In genomic region chr3:35654471-35654870, GRCh38 we compare ENCODE assay signal across 15 cellular contexts. TPM values are rescaled to one million over a fixed set of nuclear protein-coding genes. Genes with fewer than 3 reads are reported as not detected.
"Had no signal": no experiment of that assay in that cellular context is flagged by ENCODE, and none has a peak within 500 bp of the region (broad histone marks: within the 10 kb centered on the region; RNA-seq: fewer than 3 reads in every experiment).

No MANE protein-coding gene starts in this region.

- H3K9me3 ChIP-seq: breast epithelium, esophagus squamous epithelium, lower lobe of right lung had no signal

- H3K36me3 ChIP-seq: breast epithelium, esophagus squamous epithelium, lower lobe of right lung had no signal

- H3K27me3 ChIP-seq: breast epithelium, esophagus squamous epithelium had no signal

- H3K4me3 ChIP-seq: breast epithelium, esophagus squamous epithelium, lower lobe of right lung, smooth muscle cell had no signal

- DNase-seq: activated CD4-positive, alpha-beta memory T cell treated with anti-CD3 and anti-CD28 coated beads for 36 hours; activated gamma-delta T cell treated with Interleukin-2 at 50 U/mL for 16 hours; activated naive CD8-positive, alpha-beta T cell treated with anti-CD3 and anti-CD28 coated beads for 36 hours; activated T-cell treated with anti-CD3 and anti-CD28 coated beads, Interleukin-2, amount 50 U/mL, for 72 hours; esophagus squamous epithelium; foreskin fibroblast; left cardiac atrium; lower lobe of right lung; midbrain; right cardiac atrium; substantia nigra had no signal

- H3K4me1 ChIP-seq: breast epithelium, esophagus squamous epithelium, lower lobe of right lung had no signal

- ATAC-seq: activated CD4-positive, CD25-positive, alpha-beta regulatory T cell treated with anti-CD3 and anti-CD28 coated beads, Interleukin-2, amount 50 U/mL, for 24 hours; activated T-cell treated with anti-CD3 and anti-CD28 coated beads, Interleukin-2, amount 50 U/mL, for 72 hours; left cardiac atrium; lower lobe of right lung; right cardiac atrium; stimulated activated memory B cell treated with anti-CD40 and anti-IgM and Interleukin-4, amounts not matched to agents 10 μg/mL and 1 μg/mL and 100 μg/mL, for 72 hours had no signal

- H3K27ac ChIP-seq: breast epithelium, esophagus squamous epithelium, lower lobe of right lung had no signal

- H3K4me2 ChIP-seq: smooth muscle cell had no signal

RNA-seq across cellular contexts. Expression of gene ARPP21, which starts 15.1 kb away (rescaled TPM):
- total RNA-seq: activated CD4-positive, alpha-beta memory T cell treated with anti-CD3 and anti-CD28 coated beads for 36 hours; activated naive CD8-positive, alpha-beta T cell treated with anti-CD3 and anti-CD28 coated beads for 36 hours; activated T-cell treated with anti-CD3 and anti-CD28 coated beads, Interleukin-2, amount 50 U/mL, for 72 hours; esophagus squamous epithelium; left cardiac atrium; lower lobe of right lung; smooth muscle cell had no signal
